Comparison of ENCODE assay signal across 1 cellular context in genomic region chr6:128600397-128600951, GRCh38.
TF ChIP-seq lines count a peak whose summit lies in the region.

No MANE protein-coding gene starts in this region.

TF ChIP-seq in SK-N-SH, 30 proteins besides CTCF, POLR2A, EP300 and RAD21 (continued from another document):
- TF ChIP-seq USF2 (IDR thresholded peaks at IDR 0.05; ENCODE audit: borderline replicate concordance, low read depth, low read length) (no peak), SMC3 (IDR thresholded peaks at IDR 0.05; ENCODE audit: low read depth, low read length) (no peak), MEF2A (IDR thresholded peaks at IDR 0.05; ENCODE audit: borderline replicate concordance, low read depth) (peak; percentile 54; the same call in 1 of the 2 replicates), EZH2phosphoT487 (IDR thresholded peaks at IDR 0.05; ENCODE audit: borderline replicate concordance, low read depth) (no peak), YY1 (IDR thresholded peaks at IDR 0.05; ENCODE audit: low read depth) (peak; percentile 54; the same call in 1 of the 2 replicates), GABPA (IDR thresholded peaks at IDR 0.05; ENCODE audit: low read depth) (peak; percentile 62), SIN3A (IDR thresholded peaks at IDR 0.05; ENCODE audit: borderline replicate concordance, low read depth, low read length) (peak; percentile 51; the same call in 1 of the 2 replicates), TEAD4 (IDR thresholded peaks at IDR 0.05; ENCODE audit: borderline replicate concordance, insufficient read depth) (peak; percentile 85), PBX3 (IDR thresholded peaks at IDR 0.05) (peak; percentile 97), NFIC (IDR thresholded peaks at IDR 0.05; ENCODE audit: borderline replicate concordance) (peak; percentile 87), NRF1 (IDR thresholded peaks at IDR 0.05; ENCODE audit: low read depth, low read length) (no peak), MXI1 (IDR thresholded peaks at IDR 0.05; ENCODE audit: low read depth, low read length) (no peak), POLR2AphosphoS5 (IDR thresholded peaks at IDR 0.05; ENCODE audit: low read depth, low read length) (peak; percentile 68; the same call in 1 of the 2 replicates), MAX (IDR thresholded peaks at IDR 0.05; ENCODE audit: low read depth) (peak; percentile 37; the same call in 1 of the 2 replicates), TCF12 (IDR thresholded peaks at IDR 0.05) (peak; percentile 92; the same call in 1 of the 2 replicates)
TF ChIP-seq in SK-N-SH: peak in this region for 16.
